In genomic region chr2:43305537-43305936, GRCh38 we compare ENCODE assay signal across 13 cellular contexts.
A peak's percentile ranks its signal among the peaks of the same experiment; 100 is the strongest.
DNase-seq lines count a peak whose midpoint lies in the region; ATAC-seq and TF ChIP-seq lines count a peak whose summit lies in the region.
"Had no signal": no experiment of that assay in that cellular context is flagged by ENCODE, and none has a peak within 500 bp of the region (broad histone marks: within the 10 kb centered on the region; RNA-seq: fewer than 3 reads in every experiment).

No MANE protein-coding gene starts in this region.

- H3K27me3 ChIP-seq in tibial artery = no peaks in the 10 kb centered on the region

- peak; percentile 71 for DNase-seq in NOMO-1 treated with dmso at 0.1 percent for 144 hours (lab: John Stamatoyannopoulos, UW; ENCODE audit: unreplicated experiment)
- peak; percentile 62 for DNase-seq in fibroblast of mammary gland (ENCODE audit: low read depth)
- peak; percentile 59 for DNase-seq in mucosa of gallbladder (ENCODE audit: low spot score)
- peak; percentile 84 to 88 for DNase-seq in tibial artery
- no peak for DNase-seq in GF-D8 (lab: John Stamatoyannopoulos, UW)
- DNase-seq in germinal center (ENCODE audit: low spot score) = no peak
- DNase-seq: activated B cell treated with CpG ODN at 0.5 μM for 24 hours; activated naive CD4-positive, alpha-beta T cell treated with anti-CD3 and anti-CD28 coated beads for 36 hours; DMS53; NCI-H1436 treated with DMSO at 0.1 percent for 48 hours; OCI-M1 had no signal

- no peaks in the 10 kb centered on the region for H3K9me3 ChIP-seq in tibial artery

- peak overlapping the region; percentile 73 to 81 for H3K27ac ChIP-seq in tibial artery

- H3K4me3 ChIP-seq in fibroblast of mammary gland (ENCODE audit: control insufficient read depth, low read depth, low read length) = no peak overlapping the region
- H3K4me3 ChIP-seq in tibial artery = no peak overlapping the region

- no peak for ATAC-seq in GM18502 (IDR thresholded peaks at IDR 0.05; ENCODE audit: poor library complexity, unreplicated experiment)
- ATAC-seq in HG03354 (IDR thresholded peaks at IDR 0.05; ENCODE audit: poor library complexity, severe bottlenecking, unreplicated experiment) = no peak

- no peak for TF ChIP-seq CTCF in fibroblast of mammary gland (conservative IDR thresholded peaks at IDR 0.05; ENCODE audit: control insufficient read depth, insufficient read depth, low read depth, low read length)
- no peak for TF ChIP-seq CTCF in tibial artery (IDR thresholded peaks at IDR 0.05)

- H3K36me3 ChIP-seq in tibial artery = no peaks in the 10 kb centered on the region

- intact Hi-C loops in tibial artery (cut with DNase I; ENCODE audit: low total_unique reads) = no loop called here

- H3K4me1 ChIP-seq in tibial artery = peaks cover 0 to 84% (median 53%) of the 10 kb centered on the region in 4 donors

Comparison
In these comparisons a context has a peak if more than half of its experiments do, and no peak if none do; other contexts are left out.
1. DNase-seq: peak in NOMO-1 treated with dmso at 0.1 percent for 144 hours (single experiment), fibroblast of mammary gland (single experiment), mucosa of gallbladder (single experiment) and tibial artery (2 of 2); none in GF-D8 (single experiment) and germinal center (single experiment).